ENCODE assay signal across 1 cellular context in the genomic region with DNA sequence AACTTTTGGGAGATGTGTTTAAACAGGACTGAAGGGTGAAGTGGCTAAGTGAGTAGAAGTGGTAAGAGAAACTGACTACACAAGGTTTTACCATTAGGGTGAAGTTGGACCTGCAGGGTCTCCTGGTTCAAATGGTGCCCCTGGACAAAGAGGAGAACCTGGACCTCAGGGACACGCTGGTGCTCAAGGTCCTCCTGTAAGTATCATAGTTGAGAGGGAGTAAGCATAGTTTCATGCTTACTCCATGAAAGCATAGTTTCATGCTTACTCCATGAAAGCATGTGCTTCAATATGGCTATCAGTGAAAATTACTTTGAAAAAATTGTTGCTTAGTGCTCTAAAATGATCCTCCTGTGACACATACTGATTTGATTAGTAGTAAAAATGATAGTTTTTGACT.
TF ChIP-seq lines count a peak whose summit lies in the region.

No MANE protein-coding gene starts in this region.

TF ChIP-seq in SK-N-SH treated with all-trans-retinoic acid at 6 μM for 48 hours, 23 proteins besides CTCF, POLR2A, EP300 and RAD21 (continued from another document):
- no peak for TF ChIP-seq CSDC2 (CRISPR knock-in tag; IDR thresholded peaks at IDR 0.05)
- TF ChIP-seq OSR1 (CRISPR knock-in tag; IDR thresholded peaks at IDR 0.05), result no peak
- no peak for TF ChIP-seq ZNF8 (CRISPR knock-in tag; IDR thresholded peaks at IDR 0.05)
- TF ChIP-seq TOX (CRISPR knock-in tag; IDR thresholded peaks at IDR 0.05; ENCODE audit: borderline replicate concordance), result no peak
- no peak for TF ChIP-seq ARNTL (CRISPR knock-in tag; IDR thresholded peaks at IDR 0.05; ENCODE audit: borderline replicate concordance, low read depth)
